In genomic region chr19:34220472-34221063, GRCh38 we compare ENCODE assay signal across 9 cellular contexts. TPM values are rescaled to one million over a fixed set of nuclear protein-coding genes. Genes with fewer than 3 reads are reported as not detected.
DNase-seq lines count a peak whose midpoint lies in the region; ATAC-seq and TF ChIP-seq lines count a peak whose summit lies in the region.
"Had no signal": no experiment of that assay in that cellular context is flagged by ENCODE, and none has a peak within 500 bp of the region (broad histone marks: within the 10 kb centered on the region; RNA-seq: fewer than 3 reads in every experiment).

No MANE protein-coding gene starts in this region.

- H2AK5ac ChIP-seq in trophoblast cell (ENCODE audit: low read length), result no peak overlapping the region

- H3K27me3 ChIP-seq in Panc1 (ENCODE audit: control insufficient read depth, insufficient read depth, low read length) (no peaks in the 10 kb centered on the region), trophoblast cell (ENCODE audit: insufficient read depth, low read length) (no peaks in the 10 kb centered on the region)

- H2BK5ac ChIP-seq in trophoblast cell (ENCODE audit: low read depth, low read length, poor library complexity), result no peak overlapping the region

- no peaks in the 10 kb centered on the region for H3K79me1 ChIP-seq in trophoblast cell (ENCODE audit: low read length)

- H4K91ac ChIP-seq in trophoblast cell (ENCODE audit: low read depth, low read length), result no peak overlapping the region

- no TSS peak for BruUV-seq in Panc1 (replicated peaks; lab: Mats Ljungman, UMichigan)

- peak; percentile 68; the same call in 1 of the 2 replicates for ATAC-seq in Panc1

- H3K4me1 ChIP-seq in Panc1 (ENCODE audit: control insufficient read depth, insufficient read depth, low read length) (peaks cover 25% of the 10 kb centered on the region), trophoblast cell (ENCODE audit: control insufficient read depth in 1 of 2, insufficient read depth in 2 of 2, low read length in 2 of 2) (no peaks in the 10 kb centered on the region)

- peaks cover 48% of the 10 kb centered on the region for H3K4me1 Mint-ChIP-seq in activated T-helper 1 cell treated with anti-CD3 and anti-CD28 coated beads, Interleukin-12 subunit alpha, Interleukin-12 subunit beta, Interleukin-2, Interleukin-4 antibody, amounts not matched to agents 30 ng/mL and 10 ng/mL and 1 ng/mL, durations not matched to agents 14 hours and 24 hours and 36 hours (ENCODE audit: low read depth)

- H2BK120ac ChIP-seq in trophoblast cell (ENCODE audit: insufficient read depth, low read length, poor library complexity), result no peak overlapping the region

- H3K36me3 Mint-ChIP-seq in activated T-helper 1 cell treated with anti-CD3 and anti-CD28 coated beads, Interleukin-12 subunit alpha, Interleukin-12 subunit beta, Interleukin-2, Interleukin-4 antibody, amounts not matched to agents 30 ng/mL and 10 ng/mL and 1 ng/mL, durations not matched to agents 14 hours and 24 hours and 36 hours (ENCODE audit: low read depth), result peaks cover 61% of the 10 kb centered on the region

- H4K8ac ChIP-seq in trophoblast cell (ENCODE audit: low read depth, low read length), result no peak overlapping the region

- no peak overlapping the region for H3K4me2 ChIP-seq in trophoblast cell (ENCODE audit: low read length)

- POLR2A ChIA-PET in Panc1 (lab: Charles Lee), result no interaction called here

- H3K27ac ChIP-seq in Panc1 (ENCODE audit: low read length) (no peak overlapping the region), trophoblast cell (ENCODE audit: low read depth, low read length) (no peak overlapping the region)

- H4K12ac ChIP-seq in trophoblast cell (ENCODE audit: low read depth, low read length), result no peak overlapping the region

- no peak overlapping the region for H3K14ac ChIP-seq in trophoblast cell (ENCODE audit: low read length)

- TF ChIP-seq CTCF in Panc1 (IDR thresholded peaks at IDR 0.05) (peak; percentile 95), foreskin fibroblast (IDR thresholded peaks at IDR 0.05; ENCODE audit: low read depth, low read length) (peak; percentile 64)

- H2BK12ac ChIP-seq in trophoblast cell (ENCODE audit: low read length), result no peak overlapping the region

- no peak overlapping the region for H3K23ac ChIP-seq in trophoblast cell (ENCODE audit: low read length)

- no peaks in the 10 kb centered on the region for H3K27me3 Mint-ChIP-seq in activated T-helper 1 cell treated with anti-CD3 and anti-CD28 coated beads, Interleukin-12 subunit alpha, Interleukin-12 subunit beta, Interleukin-2, Interleukin-4 antibody, amounts not matched to agents 30 ng/mL and 10 ng/mL and 1 ng/mL, durations not matched to agents 14 hours and 24 hours and 36 hours (ENCODE audit: insufficient read depth)
- H3K27me3 Mint-ChIP-seq: stimulated activated naive CD8-positive, alpha-beta T cell treated with anti-CD3 and anti-CD28 coated beads, Interleukin-15, Interleukin-2, amounts not matched to agents 100 ng/mL and 50 ng/mL, for 24 hours had no signal

- no peak overlapping the region for H3K18ac ChIP-seq in trophoblast cell (ENCODE audit: low read length)

- peaks cover 36% of the 10 kb centered on the region for H3K36me3 ChIP-seq in Panc1 (ENCODE audit: control insufficient read depth, insufficient read depth, low read length)
- H3K36me3 ChIP-seq in trophoblast cell (ENCODE audit: control insufficient read depth in 1 of 2, insufficient read depth in 2 of 2, low read length in 2 of 2), result peaks cover 28 to 48% of the 10 kb centered on the region in 2 experiments

- H3K9me3 Mint-ChIP-seq in activated T-helper 1 cell treated with anti-CD3 and anti-CD28 coated beads, Interleukin-12 subunit alpha, Interleukin-12 subunit beta, Interleukin-2, Interleukin-4 antibody, amounts not matched to agents 30 ng/mL and 10 ng/mL and 1 ng/mL, durations not matched to agents 14 hours and 24 hours and 36 hours, result no peaks in the 10 kb centered on the region
- H3K9me3 Mint-ChIP-seq: stimulated activated naive CD8-positive, alpha-beta T cell treated with anti-CD3 and anti-CD28 coated beads, Interleukin-15, Interleukin-2, amounts not matched to agents 100 ng/mL and 50 ng/mL, for 24 hours had no signal

- no peak overlapping the region for H2AFZ ChIP-seq in trophoblast cell (ENCODE audit: insufficient read depth, low read length, poor library complexity)

- no peak overlapping the region for H3K4ac ChIP-seq in trophoblast cell (ENCODE audit: low read depth, low read length)

- H3K4me3 ChIP-seq in Panc1 (ENCODE audit: low read depth in 2 of 2, low read length in 2 of 2) (no peak overlapping the region), foreskin fibroblast (ENCODE audit: low read depth in 1 of 2, low read length in 2 of 2) (no peak overlapping the region), trophoblast cell (ENCODE audit: low read depth, low read length) (no peak overlapping the region)

- peak; percentile 54 for DNase-seq in Caki2 (ENCODE audit: low read depth)
- DNase-seq in KBM-7, result peak; percentile 66
- DNase-seq in Panc1 (ENCODE audit: low read depth, low spot score), result no peak
- DNase-seq in activated T-helper 1 cell treated with anti-CD3 and anti-CD28 coated beads, Interleukin-12 subunit alpha, Interleukin-12 subunit beta, Interleukin-2, Interleukin-4 antibody, amounts not matched to agents 30 ng/mL and 10 ng/mL and 1 ng/mL, durations not matched to agents 14 hours and 24 hours and 36 hours (ENCODE audit: low spot score), result peak; percentile 38
- peak; percentile 30 to 80 for DNase-seq in foreskin fibroblast
- peak; percentile 57 to 88 for DNase-seq in trophoblast cell
- no peak for DNase-seq in COLO829 (ENCODE audit: low spot score)
- DNase-seq in mesenteric fat pad (ENCODE audit: low spot score), result no peak

- no CpG with 5 or more reads among the region's 4 CpGs for whole genome bisulfite sequencing in trophoblast cell (ENCODE audit: extremely low coverage, insufficient coverage, insufficient read length)

- H3K9me3 ChIP-seq in Panc1 (ENCODE audit: control insufficient read depth, insufficient read depth, low read depth, low read length) (no peaks in the 10 kb centered on the region), trophoblast cell (ENCODE audit: insufficient read depth, low read depth, low read length) (no peaks in the 10 kb centered on the region)

- no peak overlapping the region for H3K4me3 Mint-ChIP-seq in activated T-helper 1 cell treated with anti-CD3 and anti-CD28 coated beads, Interleukin-12 subunit alpha, Interleukin-12 subunit beta, Interleukin-2, Interleukin-4 antibody, amounts not matched to agents 30 ng/mL and 10 ng/mL and 1 ng/mL, durations not matched to agents 14 hours and 24 hours and 36 hours
- H3K4me3 Mint-ChIP-seq: stimulated activated naive CD8-positive, alpha-beta T cell treated with anti-CD3 and anti-CD28 coated beads, Interleukin-15, Interleukin-2, amounts not matched to agents 100 ng/mL and 50 ng/mL, for 24 hours had no signal

- no peaks in the 10 kb centered on the region for H3K79me2 ChIP-seq in trophoblast cell (ENCODE audit: control insufficient read depth, insufficient read depth, low read length, poor library complexity)

- CTCF ChIA-PET in Panc1 (lab: Charles Lee), result no interaction called here

- no peak overlapping the region for H3K9ac ChIP-seq in trophoblast cell (ENCODE audit: low read length)

- in situ Hi-C loops in Caki2 (cut with HindIII; ENCODE audit: low pct_unique_long_range_greater_than_20kb, low sequenced_read_pairs) (no loop called here), KBM-7 (cut with MboI; ENCODE audit: low pct_unique_long_range_greater_than_20kb, low sequenced_read_pairs) (no loop called here), Panc1 (cut with HindIII; ENCODE audit: low pct_unique_long_range_greater_than_20kb, low sequenced_read_pairs) (no loop called here)

- no peak overlapping the region for H3K27ac Mint-ChIP-seq in activated T-helper 1 cell treated with anti-CD3 and anti-CD28 coated beads, Interleukin-12 subunit alpha, Interleukin-12 subunit beta, Interleukin-2, Interleukin-4 antibody, amounts not matched to agents 30 ng/mL and 10 ng/mL and 1 ng/mL, durations not matched to agents 14 hours and 24 hours and 36 hours
- H3K27ac Mint-ChIP-seq: stimulated activated naive CD8-positive, alpha-beta T cell treated with anti-CD3 and anti-CD28 coated beads, Interleukin-15, Interleukin-2, amounts not matched to agents 100 ng/mL and 50 ng/mL, for 24 hours had no signal

- intact Hi-C loops in Panc1 (cut with micrococcal nuclease; ENCODE audit: unreplicated experiment), result no loop called here
- intact Hi-C loops in activated T-helper 1 cell treated with anti-CD3 and anti-CD28 coated beads, Interleukin-12 subunit alpha, Interleukin-12 subunit beta, Interleukin-2, Interleukin-4 antibody, amounts not matched to agents 30 ng/mL and 10 ng/mL and 1 ng/mL, durations not matched to agents 14 hours and 24 hours and 36 hours (cut with micrococcal nuclease), result loop anchor here (1.0 to 5.0 kb wide), 2 partner anchors 47 to 98 kb away; no protein-coding TSS in a partner anchor

RNA-seq across cellular contexts. Expression of gene GARRE1, which starts 33.8 kb away (rescaled TPM):
- total RNA-seq in Caki2 (2014; rRNA removed; shearing (Covaris generic); ENCODE audit: low replicate concordance), result 4.8 and 7.4 TPM in 2 replicates
- total RNA-seq in Panc1 (2021; ENCODE audit: unreplicated experiment) (19.7 TPM), mesenteric fat pad (37.7 TPM)
- 23.8 TPM for polyA plus RNA-seq in Panc1 (2012; ENCODE audit: insufficient read length)
- total RNA-seq in activated T-helper 1 cell treated with anti-CD3 and anti-CD28 coated beads, Interleukin-12 subunit alpha, Interleukin-12 subunit beta, Interleukin-2, Interleukin-4 antibody, amounts not matched to agents 30 ng/mL and 10 ng/mL and 1 ng/mL, durations not matched to agents 14 hours and 24 hours and 36 hours, result 11.6 and 13.1 TPM in 2 replicates
- polyA plus RNA-seq in trophoblast cell (2013), result 26.4 and 28.0 TPM in 2 replicates

RNA-seq across cellular contexts. Expression of gene LSM14A, which starts 48.3 kb away (rescaled TPM):
- 64.3 and 127 TPM in 2 replicates for total RNA-seq in Caki2 (2014; rRNA removed; shearing (Covaris generic); ENCODE audit: low replicate concordance)
- 152 TPM for total RNA-seq in Panc1 (2021; ENCODE audit: unreplicated experiment)
- polyA plus RNA-seq in Panc1 (2012; ENCODE audit: insufficient read length), result 230 TPM
- 118 and 121 TPM in 2 replicates for total RNA-seq in activated T-helper 1 cell treated with anti-CD3 and anti-CD28 coated beads, Interleukin-12 subunit alpha, Interleukin-12 subunit beta, Interleukin-2, Interleukin-4 antibody, amounts not matched to agents 30 ng/mL and 10 ng/mL and 1 ng/mL, durations not matched to agents 14 hours and 24 hours and 36 hours
- 122 and 128 TPM in 2 replicates for polyA plus RNA-seq in trophoblast cell (2013)
- total RNA-seq in mesenteric fat pad, result 87.2 TPM

Comparison
In these comparisons a context has a peak if more than half of its experiments do, and no peak if none do; other contexts are left out.
1. DNase-seq: peak in Caki2 (single experiment), KBM-7 (single experiment), activated T-helper 1 cell treated with anti-CD3 and anti-CD28 coated beads, Interleukin-12 subunit alpha, Interleukin-12 subunit beta, Interleukin-2, Interleukin-4 antibody, amounts not matched to agents 30 ng/mL and 10 ng/mL and 1 ng/mL, durations not matched to agents 14 hours and 24 hours and 36 hours (single experiment), foreskin fibroblast (2 of 2) and trophoblast cell (2 of 2); none in Panc1 (single experiment), COLO829 (single experiment) and mesenteric fat pad (single experiment).